In the genomic region with DNA sequence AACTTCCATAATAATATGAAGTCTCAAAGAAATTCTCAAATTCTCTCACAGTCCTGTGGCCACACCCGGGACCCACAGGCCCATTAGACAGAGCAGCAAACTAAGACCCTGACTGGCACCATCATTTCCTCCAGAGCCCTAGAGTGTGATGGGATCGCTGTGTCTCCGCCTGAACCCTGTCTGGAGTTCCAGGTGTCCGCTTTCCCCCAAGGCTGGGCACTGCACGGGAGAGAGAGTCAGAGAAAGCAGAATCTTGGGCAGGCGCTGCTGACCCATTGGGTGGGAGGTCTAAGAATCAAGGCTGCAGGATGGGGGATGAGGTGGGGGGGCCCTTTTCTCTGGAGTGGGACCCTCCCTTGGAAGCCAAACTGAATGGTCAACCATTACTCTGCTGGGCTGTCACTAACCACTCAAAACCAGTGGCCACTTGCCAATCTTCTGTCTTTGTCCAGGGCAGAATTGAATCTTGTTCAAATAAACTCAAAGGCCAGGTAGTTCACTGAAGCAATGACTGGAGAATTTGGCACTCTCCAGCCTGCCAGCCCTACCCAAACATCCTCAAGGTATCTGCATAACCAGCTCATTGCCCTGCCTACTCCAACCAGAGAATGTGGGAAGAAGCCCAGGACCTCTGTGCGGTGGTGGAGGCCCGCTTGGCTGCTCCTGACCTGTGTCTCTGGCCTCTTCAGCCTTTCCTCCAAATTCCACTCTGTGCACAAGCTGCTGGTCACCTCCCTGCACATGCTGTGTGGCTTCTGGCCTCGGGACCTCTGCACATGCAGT, we compare ENCODE assay signal across 3 cellular contexts.
TF ChIP-seq lines count a peak whose summit lies in the region.

No MANE protein-coding gene starts in this region.

TF ChIP-seq in IMR-90, 13 proteins besides CTCF, POLR2A, EP300 and RAD21:
- TF ChIP-seq MAFK (IDR thresholded peaks at IDR 0.05; ENCODE audit: low read depth, low read length) (no peak), RCOR1 (IDR thresholded peaks at IDR 0.05; ENCODE audit: insufficient replicate concordance, low read length) (no peak), BHLHE40 (IDR thresholded peaks at IDR 0.05; ENCODE audit: low read depth, low read length) (no peak), NFE2L2 (IDR thresholded peaks at IDR 0.05; ENCODE audit: low read depth, low read length) (no peak), CHD1 (IDR thresholded peaks at IDR 0.05; ENCODE audit: low read depth, low read length) (no peak), RFX5 (IDR thresholded peaks at IDR 0.05; ENCODE audit: low read depth, low read length) (no peak), CEBPB (IDR thresholded peaks at IDR 0.05; ENCODE audit: low read depth, low read length) (no peak), MXI1 (IDR thresholded peaks at IDR 0.05; ENCODE audit: borderline replicate concordance, low read depth, low read length) (no peak), SMC3 (IDR thresholded peaks at IDR 0.05; ENCODE audit: low read depth, low read length) (no peak)
- TF ChIP-seq, protein P1, sequence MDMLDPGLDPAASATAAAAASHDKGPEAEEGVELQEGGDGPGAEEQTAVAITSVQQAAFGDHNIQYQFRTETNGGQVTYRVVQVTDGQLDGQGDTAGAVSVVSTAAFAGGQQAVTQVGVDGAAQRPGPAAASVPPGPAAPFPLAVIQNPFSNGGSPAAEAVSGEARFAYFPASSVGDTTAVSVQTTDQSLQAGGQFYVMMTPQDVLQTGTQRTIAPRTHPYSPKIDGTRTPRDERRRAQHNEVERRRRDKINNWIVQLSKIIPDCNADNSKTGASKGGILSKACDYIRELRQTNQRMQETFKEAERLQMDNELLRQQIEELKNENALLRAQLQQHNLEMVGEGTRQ (IDR thresholded peaks at IDR 0.05; ENCODE audit: low read depth, low read length), result no peak
TF ChIP-seq in IMR-90: peak in this region for 0.

TF ChIP-seq in K562, 482 proteins besides CTCF, POLR2A, EP300 and RAD21:
- TF ChIP-seq BCOR (IDR thresholded peaks at IDR 0.05) (peak; percentile 21; the same call in 1 of the 2 replicates), RBM25 (IDR thresholded peaks at IDR 0.05; ENCODE audit: low read depth, low read length, severe bottlenecking) (peak; percentile 61)
- TF ChIP-seq, protein P2, sequence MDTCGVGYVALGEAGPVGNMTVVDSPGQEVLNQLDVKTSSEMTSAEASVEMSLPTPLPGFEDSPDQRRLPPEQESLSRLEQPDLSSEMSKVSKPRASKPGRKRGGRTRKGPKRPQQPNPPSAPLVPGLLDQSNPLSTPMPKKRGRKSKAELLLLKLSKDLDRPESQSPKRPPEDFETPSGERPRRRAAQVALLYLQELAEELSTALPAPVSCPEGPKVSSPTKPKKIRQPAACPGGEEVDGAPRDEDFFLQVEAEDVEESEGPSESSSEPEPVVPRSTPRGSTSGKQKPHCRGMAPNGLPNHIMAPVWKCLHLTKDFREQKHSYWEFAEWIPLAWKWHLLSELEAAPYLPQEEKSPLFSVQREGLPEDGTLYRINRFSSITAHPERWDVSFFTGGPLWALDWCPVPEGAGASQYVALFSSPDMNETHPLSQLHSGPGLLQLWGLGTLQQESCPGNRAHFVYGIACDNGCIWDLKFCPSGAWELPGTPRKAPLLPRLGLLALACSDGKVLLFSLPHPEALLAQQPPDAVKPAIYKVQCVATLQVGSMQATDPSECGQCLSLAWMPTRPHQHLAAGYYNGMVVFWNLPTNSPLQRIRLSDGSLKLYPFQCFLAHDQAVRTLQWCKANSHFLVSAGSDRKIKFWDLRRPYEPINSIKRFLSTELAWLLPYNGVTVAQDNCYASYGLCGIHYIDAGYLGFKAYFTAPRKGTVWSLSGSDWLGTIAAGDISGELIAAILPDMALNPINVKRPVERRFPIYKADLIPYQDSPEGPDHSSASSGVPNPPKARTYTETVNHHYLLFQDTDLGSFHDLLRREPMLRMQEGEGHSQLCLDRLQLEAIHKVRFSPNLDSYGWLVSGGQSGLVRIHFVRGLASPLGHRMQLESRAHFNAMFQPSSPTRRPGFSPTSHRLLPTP (IDR thresholded peaks at IDR 0.05; ENCODE audit: borderline replicate concordance, extremely low read depth, insufficient read length), result no peak

TF ChIP-seq in HepG2, 621 proteins besides CTCF, POLR2A, EP300 and RAD21 (continues in another document):
- TF ChIP-seq MAFF (IDR thresholded peaks at IDR 0.05; ENCODE audit: low read depth, low read length) (no peak), ZMAT3 (CRISPR knock-in tag; conservative IDR thresholded peaks at IDR 0.05) (no peak), SMARCC2 (IDR thresholded peaks at IDR 0.05) (no peak), ZNF564 (CRISPR knock-in tag; IDR thresholded peaks at IDR 0.05) (no peak), ZNF124 (CRISPR knock-in tag; IDR thresholded peaks at IDR 0.05) (no peak), EHMT2 (IDR thresholded peaks at IDR 0.05; ENCODE audit: borderline replicate concordance, low read depth, low read length) (peak; percentile 47; the same call in 1 of the 2 replicates), ZNF563 (CRISPR knock-in tag; IDR thresholded peaks at IDR 0.05) (no peak), NCOR1 (IDR thresholded peaks at IDR 0.05; ENCODE audit: borderline replicate concordance, low read length) (no peak), IKZF4 (CRISPR knock-in tag; IDR thresholded peaks at IDR 0.05; ENCODE audit: borderline replicate concordance, low read depth, not compliant biosample characterization) (no peak), DNMT1 (CRISPR knock-in tag; IDR thresholded peaks at IDR 0.05) (no peak), ATM (IDR thresholded peaks at IDR 0.05; ENCODE audit: borderline replicate concordance) (no peak), NFE2L2 (IDR thresholded peaks at IDR 0.05; ENCODE audit: low read length) (no peak), RFX1 (IDR thresholded peaks at IDR 0.05) (no peak), NR2C2 (CRISPR knock-in tag; IDR thresholded peaks at IDR 0.05; ENCODE audit: borderline replicate concordance) (no peak), YEATS4 (CRISPR knock-in tag; IDR thresholded peaks at IDR 0.05; ENCODE audit: borderline replicate concordance) (no peak), MXI1 (IDR thresholded peaks at IDR 0.05; ENCODE audit: borderline replicate concordance, low read depth, low read length) (no peak), ZNF850 (CRISPR knock-in tag; conservative IDR thresholded peaks at IDR 0.05) (no peak), SCMH1 (CRISPR knock-in tag; IDR thresholded peaks at IDR 0.05; ENCODE audit: borderline replicate concordance) (no peak), CHD4 (IDR thresholded peaks at IDR 0.05; ENCODE audit: borderline replicate concordance, low read length) (no peak), ZNF256 (CRISPR knock-in tag; conservative IDR thresholded peaks at IDR 0.05) (no peak), ZZZ3 (CRISPR knock-in tag; IDR thresholded peaks at IDR 0.05; ENCODE audit: borderline replicate concordance) (no peak), ZNF451 (CRISPR knock-in tag; IDR thresholded peaks at IDR 0.05) (peak; percentile 65; the same call in 1 of the 2 replicates), FOXK2 (IDR thresholded peaks at IDR 0.05) (no peak), TBX2 (CRISPR knock-in tag; IDR thresholded peaks at IDR 0.05; ENCODE audit: borderline replicate concordance) (no peak), ZNF296 (CRISPR knock-in tag; conservative IDR thresholded peaks at IDR 0.05) (0 out of 2 replicates have a peak, but pooled peaks have one; percentile 62), JUND (CRISPR knock-in tag; IDR thresholded peaks at IDR 0.05) (no peak), CENPT (CRISPR knock-in tag; IDR thresholded peaks at IDR 0.05; ENCODE audit: low read depth) (no peak), ZNF501 (CRISPR knock-in tag; IDR thresholded peaks at IDR 0.05) (peak; percentile 32; the same call in 1 of the 2 replicates), ZNF225 (CRISPR knock-in tag; IDR thresholded peaks at IDR 0.05) (0 out of 2 replicates have a peak, but pooled peaks have one; percentile 55), ASH2L (IDR thresholded peaks at IDR 0.05; ENCODE audit: insufficient read length, low read depth, low read length) (no peak), ZNF660 (CRISPR knock-in tag; IDR thresholded peaks at IDR 0.05; ENCODE audit: borderline replicate concordance, low read depth) (no peak), KDM1A (CRISPR knock-in tag; IDR thresholded peaks at IDR 0.05) (0 out of 2 replicates have a peak, but pooled peaks have one; percentile 53), ZNF34 (CRISPR knock-in tag; IDR thresholded peaks at IDR 0.05; ENCODE audit: borderline replicate concordance) (no peak), GATAD2A (CRISPR knock-in tag; IDR thresholded peaks at IDR 0.05) (peak; percentile 49; the same call in 1 of the 2 replicates), IRF2 (CRISPR knock-in tag; IDR thresholded peaks at IDR 0.05) (no peak), THYN1 (CRISPR knock-in tag; IDR thresholded peaks at IDR 0.05; ENCODE audit: borderline replicate concordance, low read depth) (no peak), ZSCAN21 (CRISPR knock-in tag; IDR thresholded peaks at IDR 0.05; ENCODE audit: borderline replicate concordance) (no peak)
- TF ChIP-seq, protein P3, sequence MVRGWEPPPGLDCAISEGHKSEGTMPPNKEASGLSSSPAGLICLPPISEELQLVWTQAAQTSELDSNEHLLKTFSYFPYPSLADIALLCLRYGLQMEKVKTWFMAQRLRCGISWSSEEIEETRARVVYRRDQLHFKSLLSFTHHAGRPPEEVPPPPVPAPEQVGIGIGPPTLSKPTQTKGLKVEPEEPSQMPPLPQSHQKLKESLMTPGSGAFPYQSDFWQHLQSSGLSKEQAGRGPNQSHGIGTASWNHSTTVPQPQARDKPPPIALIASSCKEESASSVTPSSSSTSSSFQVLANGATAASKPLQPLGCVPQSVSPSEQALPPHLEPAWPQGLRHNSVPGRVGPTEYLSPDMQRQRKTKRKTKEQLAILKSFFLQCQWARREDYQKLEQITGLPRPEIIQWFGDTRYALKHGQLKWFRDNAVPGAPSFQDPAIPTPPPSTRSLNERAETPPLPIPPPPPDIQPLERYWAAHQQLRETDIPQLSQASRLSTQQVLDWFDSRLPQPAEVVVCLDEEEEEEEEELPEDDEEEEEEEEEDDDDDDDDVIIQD (CRISPR knock-in tag; IDR thresholded peaks at IDR 0.05; ENCODE audit: low read depth), result no peak
- TF ChIP-seq, protein P4, sequence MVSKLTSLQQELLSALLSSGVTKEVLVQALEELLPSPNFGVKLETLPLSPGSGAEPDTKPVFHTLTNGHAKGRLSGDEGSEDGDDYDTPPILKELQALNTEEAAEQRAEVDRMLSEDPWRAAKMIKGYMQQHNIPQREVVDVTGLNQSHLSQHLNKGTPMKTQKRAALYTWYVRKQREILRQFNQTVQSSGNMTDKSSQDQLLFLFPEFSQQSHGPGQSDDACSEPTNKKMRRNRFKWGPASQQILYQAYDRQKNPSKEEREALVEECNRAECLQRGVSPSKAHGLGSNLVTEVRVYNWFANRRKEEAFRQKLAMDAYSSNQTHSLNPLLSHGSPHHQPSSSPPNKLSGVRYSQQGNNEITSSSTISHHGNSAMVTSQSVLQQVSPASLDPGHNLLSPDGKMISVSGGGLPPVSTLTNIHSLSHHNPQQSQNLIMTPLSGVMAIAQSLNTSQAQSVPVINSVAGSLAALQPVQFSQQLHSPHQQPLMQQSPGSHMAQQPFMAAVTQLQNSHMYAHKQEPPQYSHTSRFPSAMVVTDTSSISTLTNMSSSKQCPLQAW (CRISPR knock-in tag; IDR thresholded peaks at IDR 0.05), result 0 out of 2 replicates have a peak, but pooled peaks have one; percentile 29
- TF ChIP-seq, protein P5, sequence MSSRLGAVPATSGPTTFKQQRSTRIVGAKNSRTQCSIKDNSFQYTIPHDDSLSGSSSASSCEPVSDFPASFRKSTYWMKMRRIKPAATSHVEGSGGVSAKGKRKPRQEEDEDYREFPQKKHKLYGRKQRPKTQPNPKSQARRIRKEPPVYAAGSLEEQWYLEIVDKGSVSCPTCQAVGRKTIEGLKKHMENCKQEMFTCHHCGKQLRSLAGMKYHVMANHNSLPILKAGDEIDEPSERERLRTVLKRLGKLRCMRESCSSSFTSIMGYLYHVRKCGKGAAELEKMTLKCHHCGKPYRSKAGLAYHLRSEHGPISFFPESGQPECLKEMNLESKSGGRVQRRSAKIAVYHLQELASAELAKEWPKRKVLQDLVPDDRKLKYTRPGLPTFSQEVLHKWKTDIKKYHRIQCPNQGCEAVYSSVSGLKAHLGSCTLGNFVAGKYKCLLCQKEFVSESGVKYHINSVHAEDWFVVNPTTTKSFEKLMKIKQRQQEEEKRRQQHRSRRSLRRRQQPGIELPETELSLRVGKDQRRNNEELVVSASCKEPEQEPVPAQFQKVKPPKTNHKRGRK (CRISPR knock-in tag; IDR thresholded peaks at IDR 0.05), result no peak
- TF ChIP-seq, protein P6, sequence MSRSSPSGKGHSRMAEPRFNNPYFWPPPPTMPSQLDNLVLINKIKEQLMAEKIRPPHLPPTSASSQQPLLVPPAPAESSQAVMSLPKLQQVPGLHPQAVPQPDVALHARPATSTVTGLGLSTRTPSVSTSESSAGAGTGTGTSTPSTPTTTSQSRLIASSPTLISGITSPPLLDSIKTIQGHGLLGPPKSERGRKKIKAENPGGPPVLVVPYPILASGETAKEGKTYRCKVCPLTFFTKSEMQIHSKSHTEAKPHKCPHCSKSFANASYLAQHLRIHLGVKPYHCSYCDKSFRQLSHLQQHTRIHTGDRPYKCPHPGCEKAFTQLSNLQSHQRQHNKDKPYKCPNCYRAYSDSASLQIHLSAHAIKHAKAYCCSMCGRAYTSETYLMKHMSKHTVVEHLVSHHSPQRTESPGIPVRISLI (CRISPR knock-in tag; IDR thresholded peaks at IDR 0.05; ENCODE audit: borderline replicate concordance), result no peak
- TF ChIP-seq, protein P7, sequence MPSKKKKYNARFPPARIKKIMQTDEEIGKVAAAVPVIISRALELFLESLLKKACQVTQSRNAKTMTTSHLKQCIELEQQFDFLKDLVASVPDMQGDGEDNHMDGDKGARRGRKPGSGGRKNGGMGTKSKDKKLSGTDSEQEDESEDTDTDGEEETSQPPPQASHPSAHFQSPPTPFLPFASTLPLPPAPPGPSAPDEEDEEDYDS (CRISPR knock-in tag; IDR thresholded peaks at IDR 0.05), result no peak
- TF ChIP-seq, protein P8, sequence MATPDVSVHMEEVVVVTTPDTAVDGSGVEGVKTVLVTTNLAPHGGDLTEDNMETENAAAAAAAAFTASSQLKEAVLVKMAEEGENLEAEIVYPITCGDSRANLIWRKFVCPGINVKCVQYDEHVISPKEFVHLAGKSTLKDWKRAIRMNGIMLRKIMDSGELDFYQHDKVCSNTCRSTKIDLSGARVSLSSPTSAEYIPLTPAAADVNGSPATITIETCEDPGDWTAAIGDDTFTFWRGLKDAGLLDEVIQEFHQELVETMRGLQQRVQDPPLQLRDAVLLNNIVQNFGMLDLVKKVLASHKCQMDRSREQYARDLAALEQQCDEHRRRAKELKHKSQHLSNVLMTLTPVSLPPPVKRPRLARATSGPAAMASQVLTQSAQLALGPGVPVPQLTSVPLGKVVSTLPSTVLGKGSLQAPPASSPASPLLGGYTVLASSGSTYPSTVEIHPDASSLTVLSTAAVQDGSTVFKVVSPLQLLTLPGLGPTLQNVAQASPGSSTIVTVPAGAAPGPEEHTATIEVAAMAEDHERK (CRISPR knock-in tag; IDR thresholded peaks at IDR 0.05; ENCODE audit: low read depth), result no peak
- TF ChIP-seq, protein P9, sequence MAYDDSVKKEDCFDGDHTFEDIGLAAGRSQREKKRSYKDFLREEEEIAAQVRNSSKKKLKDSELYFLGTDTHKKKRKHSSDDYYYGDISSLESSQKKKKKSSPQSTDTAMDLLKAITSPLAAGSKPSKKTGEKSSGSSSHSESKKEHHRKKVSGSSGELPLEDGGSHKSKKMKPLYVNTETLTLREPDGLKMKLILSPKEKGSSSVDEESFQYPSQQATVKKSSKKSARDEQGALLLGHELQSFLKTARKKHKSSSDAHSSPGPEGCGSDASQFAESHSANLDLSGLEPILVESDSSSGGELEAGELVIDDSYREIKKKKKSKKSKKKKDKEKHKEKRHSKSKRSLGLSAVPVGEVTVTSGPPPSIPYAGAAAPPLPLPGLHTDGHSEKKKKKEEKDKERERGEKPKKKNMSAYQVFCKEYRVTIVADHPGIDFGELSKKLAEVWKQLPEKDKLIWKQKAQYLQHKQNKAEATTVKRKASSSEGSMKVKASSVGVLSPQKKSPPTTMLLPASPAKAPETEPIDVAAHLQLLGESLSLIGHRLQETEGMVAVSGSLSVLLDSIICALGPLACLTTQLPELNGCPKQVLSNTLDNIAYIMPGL (CRISPR knock-in tag; IDR thresholded peaks at IDR 0.05; ENCODE audit: borderline replicate concordance in 1 of 2, low read depth in 1 of 2), result no peak
